ENCODE assay signal across 18 cellular contexts in the genomic region with DNA sequence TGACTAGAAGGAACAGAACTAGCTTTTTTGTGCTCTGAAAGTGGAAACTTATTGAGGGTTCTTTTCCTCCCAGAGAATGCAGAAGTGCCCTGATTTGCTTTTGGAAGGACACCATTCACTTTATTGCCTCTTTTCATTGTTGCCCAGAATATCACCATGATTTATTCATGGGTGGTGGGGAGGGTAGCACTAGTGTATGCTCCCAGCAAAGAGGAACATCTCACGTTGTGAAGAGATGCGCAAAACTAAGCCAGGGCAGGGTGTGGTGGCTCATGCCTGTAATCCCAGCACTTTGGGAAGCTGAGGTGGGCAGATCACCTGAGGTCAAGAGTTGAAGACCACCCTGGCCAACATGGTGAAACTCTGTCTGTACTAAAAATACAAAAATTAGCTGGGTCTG. TPM values are rescaled to one million over a fixed set of nuclear protein-coding genes. Genes with fewer than 3 reads are reported as not detected.
A peak's percentile ranks its signal among the peaks of the same experiment; 100 is the strongest.
DNase-seq lines count a peak whose midpoint lies in the region; ATAC-seq and TF ChIP-seq lines count a peak whose summit lies in the region.
"Had no signal": no experiment of that assay in that cellular context is flagged by ENCODE, and none has a peak within 500 bp of the region (broad histone marks: within the 10 kb centered on the region; RNA-seq: fewer than 3 reads in every experiment).

No MANE protein-coding gene starts in this region.

- no peaks in the 10 kb centered on the region for H3K27me3 Mint-ChIP-seq in endothelial cell (ENCODE audit: unreplicated experiment)
- H3K27me3 Mint-ChIP-seq: activated naive CD4-positive, alpha-beta T cell treated with anti-CD3 and anti-CD28 coated beads, Interleukin-2, amount 10 ng/mL, durations not matched to agents 7 days and 5 days; brain had no signal

- TF ChIP-seq POLR2A in right lobe of liver (IDR thresholded peaks at IDR 0.05): no peak
- TF ChIP-seq POLR2A in GM18505 (IDR thresholded peaks at IDR 0.05; ENCODE audit: borderline replicate concordance, extremely low read depth, insufficient read depth, insufficient read length): no peak

- H3K4me3 ChIP-seq in HUES48 (ENCODE audit: low read depth, low read length) (no peak overlapping the region; the same call in 1 of the 2 replicates), right lobe of liver (no peak overlapping the region)
- H3K4me3 ChIP-seq: dorsolateral prefrontal cortex, heart left ventricle, smooth muscle cell, upper lobe of right lung had no signal

- WGBS in right lobe of liver (ENCODE audit: insufficient coverage, low coverage, low lambda C conversion rate, missing lambda C conversion rate): 73% methylated on average over 2 of the region's 2 CpGs

- peak overlapping the region; percentile 84 for H3K27ac ChIP-seq in 22Rv1
- H3K27ac ChIP-seq in HUES48 (ENCODE audit: low read depth, low read length): peak overlapping the region; percentile 72
- H3K27ac ChIP-seq in RWPE1: peak overlapping the region; percentile 68
- peak overlapping the region in 2 of 3 donors; percentile 69 to 72 for H3K27ac ChIP-seq in right lobe of liver
- H3K27ac ChIP-seq: upper lobe of right lung had no signal

- H3K9me3 ChIP-seq in HUES48 (ENCODE audit: control insufficient read depth, insufficient read depth, low read length) (no peaks in the 10 kb centered on the region), right lobe of liver (no peaks in the 10 kb centered on the region)
- H3K9me3 ChIP-seq: heart left ventricle, upper lobe of right lung had no signal

- peaks cover 82% of the 10 kb centered on the region for H3K4me1 ChIP-seq in HUES48 (ENCODE audit: control insufficient read depth, insufficient read depth, low read length)
- peaks cover 0 to 62% (median 27%) of the 10 kb centered on the region in 4 donors for H3K4me1 ChIP-seq in right lobe of liver

- ATAC-seq in right lobe of liver (no peak), GM18505 (IDR thresholded peaks at IDR 0.05; ENCODE audit: unreplicated experiment) (no peak), GM19023 (IDR thresholded peaks at IDR 0.05; ENCODE audit: unreplicated experiment) (no peak)
- ATAC-seq: heart left ventricle had no signal

- TF ChIP-seq CTCF in 22Rv1 (IDR thresholded peaks at IDR 0.05) (no peak), RWPE1 (conservative IDR thresholded peaks at IDR 0.05; ENCODE audit: low read depth) (no peak), right lobe of liver (IDR thresholded peaks at IDR 0.05) (no peak), endothelial cell (IDR thresholded peaks at IDR 0.05; ENCODE audit: unreplicated experiment) (no peak)

- no peaks in the 10 kb centered on the region for H3K9me3 Mint-ChIP-seq in endothelial cell (ENCODE audit: unreplicated experiment)
- H3K9me3 Mint-ChIP-seq: activated naive CD4-positive, alpha-beta T cell treated with anti-CD3 and anti-CD28 coated beads, Interleukin-2, amount 10 ng/mL, durations not matched to agents 7 days and 5 days; brain had no signal

- no peaks in the 10 kb centered on the region for H3K27me3 ChIP-seq in HUES48 (ENCODE audit: control insufficient read depth, insufficient read depth, low read length)
- no peaks in the 10 kb centered on the region for H3K27me3 ChIP-seq in right lobe of liver
- H3K27me3 ChIP-seq: dorsolateral prefrontal cortex, heart left ventricle, upper lobe of right lung had no signal

- H3K4me3 Mint-ChIP-seq in endothelial cell (ENCODE audit: unreplicated experiment): no peak overlapping the region
- H3K4me3 Mint-ChIP-seq: activated naive CD4-positive, alpha-beta T cell treated with anti-CD3 and anti-CD28 coated beads, Interleukin-2, amount 10 ng/mL, durations not matched to agents 7 days and 5 days; brain had no signal

- H3K27ac Mint-ChIP-seq in endothelial cell (ENCODE audit: unreplicated experiment): no peak overlapping the region
- H3K27ac Mint-ChIP-seq: activated naive CD4-positive, alpha-beta T cell treated with anti-CD3 and anti-CD28 coated beads, Interleukin-2, amount 10 ng/mL, durations not matched to agents 7 days and 5 days had no signal

- POLR2A ChIA-PET in RWPE1 (lab: Yijun Ruan, JAX; ENCODE audit: low non-redundant PET): no interaction called here

- H3K4me1 Mint-ChIP-seq in endothelial cell (ENCODE audit: unreplicated experiment): peaks cover 44% of the 10 kb centered on the region

- H3K36me3 ChIP-seq in HUES48 (ENCODE audit: control insufficient read depth, insufficient read depth, low read length) (no peaks in the 10 kb centered on the region), right lobe of liver (no peaks in the 10 kb centered on the region)
- H3K36me3 ChIP-seq: heart left ventricle, upper lobe of right lung had no signal

- H3K9ac ChIP-seq in HUES48 (ENCODE audit: low read depth, low read length): no peak overlapping the region

- intact Hi-C loops in right lobe of liver (cut with DNase I): no loop called here

- H3K36me3 Mint-ChIP-seq in endothelial cell (ENCODE audit: low read depth, unreplicated experiment): peaks cover 6% of the 10 kb centered on the region

- DNase-seq in RWPE1 (ENCODE audit: low spot score) (no peak), right lobe of liver (no peak), DMS 273 treated with DMSO at 0.1 percent for 48 hours (lab: John Stamatoyannopoulos, UW) (no peak), endothelial cell (ENCODE audit: low spot score) (no peak)
- DNase-seq: activated CD4-positive, alpha-beta T cell treated with anti-CD3 and anti-CD28 coated beads for 48 hours; activated naive CD4-positive, alpha-beta T cell treated with anti-CD3 and anti-CD28 coated beads, Interleukin-2, amount 10 ng/mL, durations not matched to agents 7 days and 5 days; dorsolateral prefrontal cortex; heart left ventricle; kidney; SIG-M5; T-helper 9 cell; upper lobe of right lung had no signal

- CTCF ChIA-PET in RWPE1 (lab: Yijun Ruan, JAX): no interaction called here

RNA-seq across cellular contexts. Expression of a gene that starts 31.4 kb away (rescaled TPM):
- total RNA-seq in right lobe of liver: 100 to 1,000 TPM in 2 of 6 experiments, 10 to 100 TPM in 4; 48.4 to 109 (median 97.8) TPM
- total RNA-seq in endothelial cell (ENCODE audit: unreplicated experiment): 216 TPM
